In the genomic region with DNA sequence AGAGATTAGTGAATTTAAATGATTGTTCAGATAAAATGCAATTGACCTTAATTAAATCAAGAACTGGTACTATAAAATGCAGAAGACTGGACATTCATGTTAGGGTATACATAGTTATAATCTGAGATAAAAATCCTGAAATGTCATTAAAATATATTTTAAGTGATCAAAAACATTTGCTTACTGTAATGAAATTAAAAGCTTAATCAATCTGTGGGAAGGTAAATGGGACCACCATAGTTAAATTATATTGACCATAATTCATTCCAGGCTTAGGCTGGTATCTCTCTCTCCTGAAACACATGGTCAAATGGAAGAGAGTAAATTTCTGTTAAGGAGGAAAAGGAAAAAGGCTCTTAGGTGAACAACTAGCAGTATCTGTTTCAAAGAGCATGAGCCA, we compare ENCODE assay signal across 9 cellular contexts.
"Had no signal": no experiment of that assay in that cellular context is flagged by ENCODE, and none has a peak within 500 bp of the region (broad histone marks: within the 10 kb centered on the region; RNA-seq: fewer than 3 reads in every experiment).

No MANE protein-coding gene starts in this region.

- DNase-seq: GM23248, GOT3, H7, HFFc6, KBM-7 had no signal

- H3K27ac ChIP-seq: GM23248, HL-60 had no signal

- ATAC-seq: HCT116, HepG2 had no signal

- H3K4me3 ChIP-seq: GM23248, HAP-1 had no signal

- H3K9ac ChIP-seq: GM23248 had no signal

- H3K9me3 ChIP-seq: HAP-1 had no signal

- H3K36me3 ChIP-seq: HAP-1 had no signal

- H2AFZ ChIP-seq: GM23248 had no signal
